19 cellular contexts compared by ENCODE assay signal in the genomic region with DNA sequence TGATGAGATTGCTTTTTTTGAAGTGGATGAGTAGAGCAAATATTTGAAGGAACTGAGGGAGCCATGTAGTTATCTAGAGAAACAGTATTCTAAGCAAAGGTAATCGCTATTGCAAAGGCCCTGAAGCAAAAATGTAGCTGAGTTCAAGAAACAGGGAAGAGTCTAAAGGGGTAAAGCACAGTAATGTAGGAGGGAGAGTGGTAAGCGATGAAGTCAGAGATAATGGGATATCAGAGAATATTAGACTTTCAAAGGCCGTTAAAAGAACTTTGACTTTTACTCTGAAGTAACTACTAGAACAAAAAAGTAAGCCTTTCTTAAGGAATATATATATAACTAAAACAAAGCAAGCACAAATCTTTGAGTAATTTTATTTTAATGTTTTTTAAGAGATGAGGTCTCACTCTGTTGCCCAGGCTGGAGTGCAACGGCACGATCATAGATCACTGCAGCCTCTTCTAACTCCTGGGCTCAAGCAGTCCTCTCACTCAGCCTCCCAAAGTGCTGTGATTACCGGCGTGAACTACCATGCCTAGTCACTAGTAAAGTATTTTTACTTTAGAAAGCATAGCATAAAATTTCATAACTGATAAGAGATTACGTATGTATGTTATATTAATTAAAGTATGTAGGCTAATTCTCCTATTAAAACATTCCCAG.
A peak's percentile ranks its signal among the peaks of the same experiment; 100 is the strongest.
DNase-seq lines count a peak whose midpoint lies in the region; ATAC-seq and TF ChIP-seq lines count a peak whose summit lies in the region.
"Had no signal": no experiment of that assay in that cellular context is flagged by ENCODE, and none has a peak within 500 bp of the region (broad histone marks: within the 10 kb centered on the region; RNA-seq: fewer than 3 reads in every experiment).

No MANE protein-coding gene starts in this region.

- POLR2A ChIA-PET in CD4-positive, alpha-beta memory T cell (lab: Charles Lee; ENCODE audit: partially characterized antibody), result no interaction called here

- H3K4me3 ChIP-seq in fibroblast of the aortic adventitia (ENCODE audit: low read depth, low read length) (no peak overlapping the region), psoas muscle (peak overlapping the region; percentile 29)
- H3K4me3 ChIP-seq in CD4-positive, alpha-beta memory T cell (ENCODE audit: low read length in 2 of 2), result no peak overlapping the region

- intact Hi-C loops in psoas muscle (cut with DNase I), result loop anchor here (2.0 to 10.0 kb wide), 5 partner anchors 45 to 470 kb away; partner anchors contain the start of gene MCU (in 1 of the 2)
- intact Hi-C loops in CD4-positive, alpha-beta memory T cell (cut with micrococcal nuclease), result no loop called here

- CTCF ChIA-PET in CD4-positive, alpha-beta memory T cell (lab: Charles Lee; ENCODE audit: partially characterized antibody), result interaction anchor here (8.6 kb wide), 1 partner anchor 467 kb away, joined by 110 read pairs; no protein-coding TSS in a partner anchor

- ATAC-seq in T-helper 17 cell, result no peak
- peak in 1 of 4 donors; percentile 43 for ATAC-seq in psoas muscle
- ATAC-seq in GM21717 (IDR thresholded peaks at IDR 0.05; ENCODE audit: unreplicated experiment), result no peak
- ATAC-seq in effector memory CD8-positive, alpha-beta T cell (replicated peaks), result no peak
- ATAC-seq: activated T-cell treated with anti-CD3 and anti-CD28 coated beads, Interleukin-2, amount 50 U/mL, for 4 hours; Panc1; stimulated activated naive CD8-positive, alpha-beta T cell treated with anti-CD3 and anti-CD28 coated beads, Interleukin-15, amount 100 ng/mL, for 72 hours had no signal

- no peak overlapping the region for H3K27ac ChIP-seq in psoas muscle
- H3K27ac ChIP-seq in CD4-positive, alpha-beta memory T cell (ENCODE audit: low read depth, low read length), result no peak overlapping the region

- peaks cover 0 to 20% of the 10 kb centered on the region in 2 donors for H3K36me3 ChIP-seq in psoas muscle (ENCODE audit: insufficient read depth in 1 of 2, low read depth in 1 of 2)
- H3K36me3 ChIP-seq in CD4-positive, alpha-beta memory T cell (ENCODE audit: insufficient read depth, low read length), result no peaks in the 10 kb centered on the region
- H3K36me3 ChIP-seq: BE2C had no signal

- no peaks in the 10 kb centered on the region for H3K27me3 ChIP-seq in psoas muscle (ENCODE audit: insufficient read depth in 3 of 3, low read length in 2 of 3)
- H3K27me3 ChIP-seq in CD4-positive, alpha-beta memory T cell (ENCODE audit: insufficient read depth, low read length), result no peaks in the 10 kb centered on the region
- H3K27me3 ChIP-seq: BE2C had no signal

- 72 to 74% (median 73%) methylated on average over 8 of the region's 8 CpGs for WGBS in psoas muscle, 3 donors

- DNase-seq in EL (peak; percentile 31), T-helper 17 cell (no peak), fibroblast of the aortic adventitia (ENCODE audit: low read depth) (peak; percentile 62), psoas muscle (no peak), DMS53 treated with DMSO at 0.1 percent for 48 hours (lab: John Stamatoyannopoulos, UW; ENCODE audit: unreplicated experiment) (no peak)
- no peak for DNase-seq in effector memory CD8-positive, alpha-beta T cell
- no peak for DNase-seq in CD4-positive, alpha-beta memory T cell
- DNase-seq: activated CD4-positive, alpha-beta memory T cell treated with anti-CD3 and anti-CD28 coated beads for 36 hours; activated naive CD8-positive, alpha-beta T cell treated with anti-CD3 and anti-CD28 coated beads for 36 hours; activated T-cell treated with anti-CD3 and anti-CD28 coated beads, Interleukin-2, amount 50 U/mL, for 4 hours; BE2C; NCI-H2029; NCI-H526; posterior cingulate gyrus; stimulated activated CD4-positive, alpha-beta T cell treated with anti-CD3 and anti-CD28 coated beads, Interleukin-12 subunit alpha, Interleukin-12 subunit beta, amount 100 ng/mL, for 4 hours; stimulated activated naive CD8-positive, alpha-beta T cell treated with anti-CD3 and anti-CD28 coated beads, Interleukin-15, amount 100 ng/mL, for 72 hours had no signal

- H3K36me3 Mint-ChIP-seq in T-helper 17 cell (ENCODE audit: low read depth), result no peaks in the 10 kb centered on the region
- H3K36me3 Mint-ChIP-seq in effector memory CD8-positive, alpha-beta T cell (ENCODE audit: insufficient read depth), result no peaks in the 10 kb centered on the region
- H3K36me3 Mint-ChIP-seq in CD4-positive, alpha-beta memory T cell, result peaks cover 0 to 2% of the 10 kb centered on the region in 2 donors
- H3K36me3 Mint-ChIP-seq: activated CD4-positive, alpha-beta memory T cell treated with anti-CD3 and anti-CD28 coated beads for 36 hours; activated naive CD8-positive, alpha-beta T cell treated with anti-CD3 and anti-CD28 coated beads for 36 hours had no signal

- no peak overlapping the region for H3K4me3 Mint-ChIP-seq in T-helper 17 cell
- H3K4me3 Mint-ChIP-seq in effector memory CD8-positive, alpha-beta T cell, result no peak overlapping the region
- no peak overlapping the region for H3K4me3 Mint-ChIP-seq in CD4-positive, alpha-beta memory T cell
- H3K4me3 Mint-ChIP-seq: activated CD4-positive, alpha-beta memory T cell treated with anti-CD3 and anti-CD28 coated beads for 36 hours; activated naive CD8-positive, alpha-beta T cell treated with anti-CD3 and anti-CD28 coated beads for 36 hours; activated T-cell treated with anti-CD3 and anti-CD28 coated beads, Interleukin-2, amount 50 U/mL, for 4 hours; central memory CD8-positive, alpha-beta T cell; stimulated activated naive CD8-positive, alpha-beta T cell treated with anti-CD3 and anti-CD28 coated beads, Interleukin-15, amount 100 ng/mL, for 72 hours had no signal

- H3K27me3 Mint-ChIP-seq in T-helper 17 cell, result no peaks in the 10 kb centered on the region
- H3K27me3 Mint-ChIP-seq in effector memory CD8-positive, alpha-beta T cell, result no peaks in the 10 kb centered on the region
- H3K27me3 Mint-ChIP-seq in CD4-positive, alpha-beta memory T cell, result no peaks in the 10 kb centered on the region
- H3K27me3 Mint-ChIP-seq: activated CD4-positive, alpha-beta memory T cell treated with anti-CD3 and anti-CD28 coated beads for 36 hours; activated naive CD8-positive, alpha-beta T cell treated with anti-CD3 and anti-CD28 coated beads for 36 hours; central memory CD8-positive, alpha-beta T cell; stimulated activated naive CD8-positive, alpha-beta T cell treated with anti-CD3 and anti-CD28 coated beads, Interleukin-15, amount 100 ng/mL, for 72 hours had no signal

- no peaks in the 10 kb centered on the region for H3K9me3 Mint-ChIP-seq in effector memory CD8-positive, alpha-beta T cell
- no peaks in the 10 kb centered on the region for H3K9me3 Mint-ChIP-seq in CD4-positive, alpha-beta memory T cell
- H3K9me3 Mint-ChIP-seq: activated CD4-positive, alpha-beta memory T cell treated with anti-CD3 and anti-CD28 coated beads for 36 hours; activated naive CD8-positive, alpha-beta T cell treated with anti-CD3 and anti-CD28 coated beads for 36 hours; activated T-cell treated with anti-CD3 and anti-CD28 coated beads, Interleukin-2, amount 50 U/mL, for 4 hours; central memory CD8-positive, alpha-beta T cell; stimulated activated naive CD8-positive, alpha-beta T cell treated with anti-CD3 and anti-CD28 coated beads, Interleukin-15, amount 100 ng/mL, for 72 hours had no signal

- H3K9me3 ChIP-seq in T-helper 17 cell (ENCODE audit: control insufficient read depth, low read length, poor library complexity, severe bottlenecking), result no peaks in the 10 kb centered on the region
- H3K9me3 ChIP-seq in psoas muscle, result no peaks in the 10 kb centered on the region
- H3K9me3 ChIP-seq in CD4-positive, alpha-beta memory T cell (ENCODE audit: control insufficient read depth in 1 of 2, low read length in 2 of 2), result no peaks in the 10 kb centered on the region
- H3K9me3 ChIP-seq: BE2C had no signal

- H3K4me1 ChIP-seq in psoas muscle, result peaks cover 48% of the 10 kb centered on the region
- no peaks in the 10 kb centered on the region for H3K4me1 ChIP-seq in CD4-positive, alpha-beta memory T cell (ENCODE audit: insufficient read depth, low read length)
- H3K4me1 ChIP-seq: BE2C had no signal

- peaks cover 6% of the 10 kb centered on the region for H3K4me1 Mint-ChIP-seq in T-helper 17 cell
- H3K4me1 Mint-ChIP-seq in effector memory CD8-positive, alpha-beta T cell (ENCODE audit: low read depth in 2 of 2), result peaks cover 2 to 3% of the 10 kb centered on the region in 2 donors
- peaks cover 0 to 4% (median 3%) of the 10 kb centered on the region in 4 donors for H3K4me1 Mint-ChIP-seq in CD4-positive, alpha-beta memory T cell
- H3K4me1 Mint-ChIP-seq: central memory CD8-positive, alpha-beta T cell; stimulated activated naive CD8-positive, alpha-beta T cell treated with anti-CD3 and anti-CD28 coated beads, Interleukin-15, amount 100 ng/mL, for 72 hours had no signal

- H3K27ac Mint-ChIP-seq in T-helper 17 cell, result peak overlapping the region; percentile 43
- no peak overlapping the region for H3K27ac Mint-ChIP-seq in effector memory CD8-positive, alpha-beta T cell
- H3K27ac Mint-ChIP-seq in CD4-positive, alpha-beta memory T cell, result peak overlapping the region in 1 of 7 donors; percentile 16
- H3K27ac Mint-ChIP-seq: activated CD4-positive, alpha-beta memory T cell treated with anti-CD3 and anti-CD28 coated beads for 36 hours; activated naive CD8-positive, alpha-beta T cell treated with anti-CD3 and anti-CD28 coated beads for 36 hours; stimulated activated naive CD8-positive, alpha-beta T cell treated with anti-CD3 and anti-CD28 coated beads, Interleukin-15, amount 100 ng/mL, for 72 hours had no signal

- no peak for TF ChIP-seq CTCF in fibroblast of the aortic adventitia (IDR thresholded peaks at IDR 0.05; ENCODE audit: insufficient read depth, low read length)
- TF ChIP-seq CTCF in psoas muscle (IDR thresholded peaks at IDR 0.05), result no peak

Comparison
In these comparisons a context has a peak if more than half of its experiments do, and no peak if none do; other contexts are left out.
1. DNase-seq: peak in EL (single experiment) and fibroblast of the aortic adventitia (single experiment); none in T-helper 17 cell (0 of 3), psoas muscle (0 of 2), effector memory CD8-positive, alpha-beta T cell (0 of 3), DMS53 treated with DMSO at 0.1 percent for 48 hours (single experiment) and CD4-positive, alpha-beta memory T cell (0 of 5).